ENCODE assay signal across 8 cellular contexts in genomic region chr5:43661102-43661501, GRCh38. TPM values are rescaled to one million over a fixed set of nuclear protein-coding genes. Genes with fewer than 3 reads are reported as not detected.
DNase-seq lines count a peak whose midpoint lies in the region; FAIRE-seq and TF ChIP-seq lines count a peak whose summit lies in the region.

No MANE protein-coding gene starts in this region.

- FAIRE-seq in GM12892 (lab: Jason Lieb, UNC): no peak

- DNase-seq in DMS53 (lab: John Stamatoyannopoulos, UW) (peak; percentile 51), DMS53 treated with DMSO at 0.1 percent for 48 hours (lab: John Stamatoyannopoulos, UW; ENCODE audit: unreplicated experiment) (no peak), amniotic epithelial cell (ENCODE audit: low read depth) (peak; percentile 57), lung microvascular endothelial cell (ENCODE audit: low read depth in 2 of 2) (peak; percentile 50 to 61), NCI-H526 treated with DMSO at 0.1 percent for 48 hours (lab: John Stamatoyannopoulos, UW) (no peak), posterior vena cava (ENCODE audit: low spot score) (no peak), GM12892 (ENCODE audit: insufficient read length) (no peak)

- intact Hi-C loops in posterior vena cava (cut with DNase I): no loop called here

- no peak for TF ChIP-seq POLR2A in GM12892 (IDR thresholded peaks at IDR 0.05; ENCODE audit: low read depth, low read length)

- peak; percentile 46 for TF ChIP-seq CTCF in LNCAP (IDR thresholded peaks at IDR 0.05)

RNA-seq across cellular contexts. Expression of gene NNT, which starts 58.1 kb away (rescaled TPM):
- total RNA-seq in lung microvascular endothelial cell (55.8 and 68.1 TPM in 2 replicates), posterior vena cava (10 to 100 TPM; 62.4 to 65.1 TPM)
- polyA plus RNA-seq in GM12892 (2012; ENCODE audit: missing spikeins): 36.0 TPM

Comparison
In these comparisons a context has a peak if more than half of its experiments do, and no peak if none do; other contexts are left out.
1. DNase-seq: peak in DMS53 (single experiment), amniotic epithelial cell (single experiment) and lung microvascular endothelial cell (2 of 2); none in DMS53 treated with DMSO at 0.1 percent for 48 hours (single experiment), NCI-H526 treated with DMSO at 0.1 percent for 48 hours (single experiment), posterior vena cava (single experiment) and GM12892 (single experiment).